ENCODE assay signal across 8 cellular contexts in genomic region chr1:153611356-153611755, GRCh38. TPM values are rescaled to one million over a fixed set of nuclear protein-coding genes. Genes with fewer than 3 reads are reported as not detected.
DNase-seq lines count a peak whose midpoint lies in the region; ATAC-seq and TF ChIP-seq lines count a peak whose summit lies in the region.
"Had no signal": no experiment of that assay in that cellular context is flagged by ENCODE, and none has a peak within 500 bp of the region (broad histone marks: within the 10 kb centered on the region; RNA-seq: fewer than 3 reads in every experiment).

No MANE protein-coding gene starts in this region.

- peaks cover 76% of the 10 kb centered on the region for H3K4me1 Mint-ChIP-seq in mesothelial cell of epicardium
- no peaks in the 10 kb centered on the region for H3K4me1 Mint-ChIP-seq in CD8-positive, alpha-beta T cell (ENCODE audit: low read depth)

- POLR2A ChIA-PET in CD8-positive, alpha-beta T cell (lab: Charles Lee), result no interaction called here

- peaks cover 16% of the 10 kb centered on the region for H3K36me3 ChIP-seq in right atrium auricular region
- H3K36me3 ChIP-seq in vagina, result peaks cover 0 to 15% of the 10 kb centered on the region in 2 donors
- H3K36me3 ChIP-seq in CD8-positive, alpha-beta T cell (ENCODE audit: insufficient read depth, low read length), result no peaks in the 10 kb centered on the region

- intact Hi-C loops in Right ventricle myocardium superior (cut with DNase I) (no loop called here), vagina (cut with DNase I) (loop anchor here (5.0 kb wide), 1 partner anchor 99 kb away; no protein-coding TSS in a partner anchor)
- intact Hi-C loops in CD8-positive, alpha-beta T cell (cut with DNase I, micrococcal nuclease), result no loop called here

- H3K27ac ChIP-seq in right atrium auricular region, result peak overlapping the region; percentile 91 to 93
- H3K27ac ChIP-seq in vagina, result peak overlapping the region; percentile 96
- no peak overlapping the region for H3K27ac ChIP-seq in CD8-positive, alpha-beta T cell (ENCODE audit: low read depth, low read length)

- H3K9me3 Mint-ChIP-seq in mesothelial cell of epicardium, result no peaks in the 10 kb centered on the region
- no peaks in the 10 kb centered on the region for H3K9me3 Mint-ChIP-seq in CD8-positive, alpha-beta T cell

- no peak overlapping the region for H3K27ac Mint-ChIP-seq in mesothelial cell of epicardium
- no peak overlapping the region for H3K27ac Mint-ChIP-seq in CD8-positive, alpha-beta T cell

- H3K27me3 Mint-ChIP-seq in mesothelial cell of epicardium (ENCODE audit: low read depth), result no peaks in the 10 kb centered on the region
- no peaks in the 10 kb centered on the region for H3K27me3 Mint-ChIP-seq in CD8-positive, alpha-beta T cell (ENCODE audit: low read depth)

- H3K9me3 ChIP-seq in right atrium auricular region (no peaks in the 10 kb centered on the region), vagina (no peaks in the 10 kb centered on the region)
- H3K9me3 ChIP-seq in CD8-positive, alpha-beta T cell (ENCODE audit: low read length), result no peaks in the 10 kb centered on the region

- H3K4me3 Mint-ChIP-seq in mesothelial cell of epicardium, result peak overlapping the region; percentile 66
- no peak overlapping the region for H3K4me3 Mint-ChIP-seq in CD8-positive, alpha-beta T cell

- DNase-seq in right atrium auricular region (ENCODE audit: low spot score) (no peak), Right ventricle myocardium superior (no peak), mesothelial cell of epicardium (ENCODE audit: low spot score in 2 of 2, unreplicated experiment in 2 of 2) (no peak), vagina (ENCODE audit: extremely low spot score in 2 of 2) (no peak)
- DNase-seq in CD8-positive, alpha-beta T cell, result no peak
- DNase-seq: NCI-H2107 had no signal

- peak overlapping the region; percentile 59 to 63 for H3K4me3 ChIP-seq in right atrium auricular region
- peak overlapping the region; percentile 52 to 68 for H3K4me3 ChIP-seq in vagina
- H3K4me3 ChIP-seq in CD8-positive, alpha-beta T cell (ENCODE audit: low read depth, low read length), result no peak overlapping the region

- TF ChIP-seq POLR2A in vagina (IDR thresholded peaks at IDR 0.05), result no peak

- CTCF ChIA-PET in CD8-positive, alpha-beta T cell (lab: Charles Lee), result interaction anchor here (8.7 kb wide), 1 partner anchor 101 kb away, joined by 99 read pairs; no protein-coding TSS in a partner anchor

- no peaks in the 10 kb centered on the region for H3K36me3 Mint-ChIP-seq in mesothelial cell of epicardium
- H3K36me3 Mint-ChIP-seq in CD8-positive, alpha-beta T cell, result no peaks in the 10 kb centered on the region

- no peak for ATAC-seq in Right ventricle myocardium superior (ENCODE audit: poor library complexity)
- no peak for ATAC-seq in HG03354 (IDR thresholded peaks at IDR 0.05; ENCODE audit: poor library complexity, severe bottlenecking, unreplicated experiment)
- no peak for ATAC-seq in CD8-positive, alpha-beta T cell

- no peaks in the 10 kb centered on the region for H3K27me3 ChIP-seq in right atrium auricular region
- H3K27me3 ChIP-seq in vagina, result no peaks in the 10 kb centered on the region
- H3K27me3 ChIP-seq in CD8-positive, alpha-beta T cell (ENCODE audit: insufficient read depth, low read length), result no peaks in the 10 kb centered on the region

- no peak for TF ChIP-seq CTCF in right atrium auricular region (IDR thresholded peaks at IDR 0.05)
- TF ChIP-seq CTCF in mesothelial cell of epicardium (IDR thresholded peaks at IDR 0.05; ENCODE audit: unreplicated experiment), result no peak
- TF ChIP-seq CTCF in vagina (IDR thresholded peaks at IDR 0.05), result no peak
- TF ChIP-seq CTCF in CD8-positive, alpha-beta T cell (IDR thresholded peaks at IDR 0.05), result no peak

- H3K4me1 ChIP-seq in right atrium auricular region (peaks cover 0 to 57% of the 10 kb centered on the region in 2 donors), vagina (peaks cover 73% of the 10 kb centered on the region)
- no peaks in the 10 kb centered on the region for H3K4me1 ChIP-seq in CD8-positive, alpha-beta T cell (ENCODE audit: insufficient read depth, low read length)

RNA-seq across cellular contexts. Expression of gene S100A16, which starts 1.6 kb away (rescaled TPM):
- total RNA-seq in right atrium auricular region (10 to 100 TPM; 62.7 to 85.1 TPM), Right ventricle myocardium superior (44.3 TPM), mesothelial cell of epicardium (22.1 to 24.8 TPM (median 22.4 TPM) in 3 replicates), vagina (259 TPM)
- not detected for total RNA-seq in CD8-positive, alpha-beta T cell

RNA-seq across cellular contexts. Expression of gene S100A14, which starts 4.8 kb away (rescaled TPM):
- total RNA-seq in right atrium auricular region (1 to 10 TPM in 1 of 2 donors, under 1 TPM in 1; 0.55 to 2.4 TPM), Right ventricle myocardium superior (5.8 TPM), mesothelial cell of epicardium (8.5 to 10.1 TPM (median 10.0 TPM) in 3 replicates), vagina (323 TPM)
- total RNA-seq in CD8-positive, alpha-beta T cell, result not detected
- total RNA-seq: A673 had no signal

RNA-seq across cellular contexts. Expression of gene S100A13, which starts 15.9 kb away (rescaled TPM):
- 100 to 1,000 TPM; 114 to 314 TPM for total RNA-seq in right atrium auricular region
- 153 TPM for total RNA-seq in Right ventricle myocardium superior
- 46.6 to 58.5 TPM (median 54.5 TPM) in 3 replicates for total RNA-seq in mesothelial cell of epicardium
- 116 TPM for total RNA-seq in vagina
- total RNA-seq in CD8-positive, alpha-beta T cell, result 1 to 10 TPM; 3.9 to 4.9 TPM

RNA-seq across cellular contexts. Expression of gene S100A1, which starts 16.9 kb away (rescaled TPM):
- total RNA-seq in right atrium auricular region, result 1,000 to 10,000 TPM in 1 of 2 donors, 100 to 1,000 TPM in 1; 965 to 2,413 TPM
- total RNA-seq in Right ventricle myocardium superior, result 2,267 TPM
- 0.58 to 0.59 TPM in 2 of 3 replicates, not detected in the other for total RNA-seq in mesothelial cell of epicardium
- not detected for total RNA-seq in vagina
- total RNA-seq in CD8-positive, alpha-beta T cell, result not detected
- total RNA-seq: A673 had no signal

RNA-seq across cellular contexts. Expression of gene CHTOP, which starts 22.5 kb away (rescaled TPM):
- total RNA-seq in right atrium auricular region, result 10 to 100 TPM; 38.2 to 50.1 TPM
- 68.1 TPM for total RNA-seq in Right ventricle myocardium superior
- 108 to 114 TPM (median 111 TPM) in 3 replicates for total RNA-seq in mesothelial cell of epicardium
- 67.3 TPM for total RNA-seq in vagina
- total RNA-seq in CD8-positive, alpha-beta T cell, result 10 to 100 TPM; 79.1 to 81.2 TPM

Comparison
In these comparisons a context has a peak if more than half of its experiments do, and no peak if none do; other contexts are left out.
1. RNA of gene S100A16, which starts 1.6 kb away (total RNA-seq): 259 TPM in vagina (single experiment), 62.7 to 85.1 TPM in right atrium auricular region, 44.3 TPM in Right ventricle myocardium superior (single experiment) and 22.1 to 24.8 TPM in mesothelial cell of epicardium; not detected in CD8-positive, alpha-beta T cell; every median in the first group is over 10 times any median in the second.
2. RNA of gene S100A14, which starts 4.8 kb away (total RNA-seq): 323 TPM in vagina (single experiment); 8.5 to 10.1 TPM in mesothelial cell of epicardium, 5.8 TPM in Right ventricle myocardium superior (single experiment), 0.55 to 2.4 TPM in right atrium auricular region and not detected in CD8-positive, alpha-beta T cell; every median in the first group is over 10 times any median in the second.